16 cellular contexts compared by ENCODE assay signal in genomic region chr11:121596195-121597145, GRCh38.
DNase-seq lines count a peak whose midpoint lies in the region; ATAC-seq and TF ChIP-seq lines count a peak whose summit lies in the region.
"Had no signal": no experiment of that assay in that cellular context is flagged by ENCODE, and none has a peak within 500 bp of the region (broad histone marks: within the 10 kb centered on the region; RNA-seq: fewer than 3 reads in every experiment).

No MANE protein-coding gene starts in this region.

- ATAC-seq in Right ventricle myocardium inferior, result peak; percentile 14
- peak; percentile 35 for ATAC-seq in SK-N-SH treated with all-trans-retinoic acid at 6 μM for 48 hours
- no peak for ATAC-seq in gastroesophageal sphincter
- peak; percentile 22 for ATAC-seq in aorta (ENCODE audit: low FRiP score)
- ATAC-seq in HG03159 (IDR thresholded peaks at IDR 0.05; ENCODE audit: unreplicated experiment), result no peak
- ATAC-seq: activated CD4-positive, alpha-beta T cell treated with anti-CD3 and anti-CD28 coated beads for 36 hours; T-cell had no signal

- DNase-seq in Right ventricle myocardium inferior (ENCODE audit: missing footprints), result no peak
- no peak for DNase-seq in cardiac septum (ENCODE audit: low spot score)
- no peak for DNase-seq in aorta
- no peak for DNase-seq in glutamatergic neuron
- no peak for DNase-seq in NCI-H526 treated with DMSO at 0.1 percent for 48 hours (lab: John Stamatoyannopoulos, UW)
- DNase-seq: activated CD4-positive, alpha-beta T cell treated with anti-CD3 and anti-CD28 coated beads for 36 hours; cortex of kidney; DMS153; NCI-H1105 treated with DMSO at 0.1 percent for 48 hours; NCI-H446 treated with DMSO at 0.1 percent for 48 hours; small intestine; T-cell had no signal

- H3K27me3 ChIP-seq in gastroesophageal sphincter (no peaks in the 10 kb centered on the region), aorta (ENCODE audit: control insufficient read depth in 1 of 2, insufficient read depth in 2 of 2, low read length in 1 of 2) (no peaks in the 10 kb centered on the region)
- H3K27me3 ChIP-seq: neutrophil had no signal

- H3K9me3 ChIP-seq in gastroesophageal sphincter, result no peaks in the 10 kb centered on the region
- H3K9me3 ChIP-seq in aorta (ENCODE audit: control insufficient read depth, low read length), result no peaks in the 10 kb centered on the region

- H3K36me3 Mint-ChIP-seq in glutamatergic neuron (ENCODE audit: unreplicated experiment), result no peaks in the 10 kb centered on the region

- H3K4me3 ChIP-seq in gastroesophageal sphincter, result no peak overlapping the region
- no peak overlapping the region for H3K4me3 ChIP-seq in aorta (ENCODE audit: low read length in 2 of 2)

- H3K4me1 ChIP-seq in gastroesophageal sphincter, result peaks cover 0 to 45% (median 2%) of the 10 kb centered on the region in 3 donors
- H3K4me1 ChIP-seq in aorta (ENCODE audit: control insufficient read depth in 1 of 2, insufficient read depth in 2 of 2, low read length in 2 of 2), result no peaks in the 10 kb centered on the region

- no peak for TF ChIP-seq CTCF in gastroesophageal sphincter (IDR thresholded peaks at IDR 0.05)
- TF ChIP-seq CTCF in glutamatergic neuron (IDR thresholded peaks at IDR 0.05; ENCODE audit: partially characterized antibody, unreplicated experiment), result no peak

- WGBS in gastroesophageal sphincter (ENCODE audit: low coverage in 1 of 2), 2 donors, result 85 to 87% methylated on average over 6 of the region's 19 CpGs
- 78 to 79% methylated on average over 19 of the region's 19 CpGs for whole genome bisulfite sequencing in aorta, 2 donors

- no peaks in the 10 kb centered on the region for H3K4me1 Mint-ChIP-seq in glutamatergic neuron (ENCODE audit: low read depth, unreplicated experiment)

- H3K36me3 ChIP-seq in gastroesophageal sphincter (no peaks in the 10 kb centered on the region), aorta (ENCODE audit: control insufficient read depth in 1 of 2, insufficient read depth in 2 of 2, low read length in 1 of 2) (no peaks in the 10 kb centered on the region)

- H3K27ac ChIP-seq in gastroesophageal sphincter (peak overlapping the region in 3 of 4 donors; percentile 61 to 74 (median 66)), aorta (ENCODE audit: low read depth in 1 of 2, low read length in 2 of 2) (no peak overlapping the region)
- H3K27ac ChIP-seq: neutrophil had no signal

- no peak overlapping the region for H3K27ac Mint-ChIP-seq in glutamatergic neuron (ENCODE audit: unreplicated experiment)
- H3K27ac Mint-ChIP-seq: activated CD4-positive, alpha-beta T cell treated with anti-CD3 and anti-CD28 coated beads for 36 hours; T-cell had no signal

- TF ChIP-seq EP300 in gastroesophageal sphincter (IDR thresholded peaks at IDR 0.05), result no peak

- TF ChIP-seq POLR2A in gastroesophageal sphincter (IDR thresholded peaks at IDR 0.05), result no peak

- H3K9me3 Mint-ChIP-seq in glutamatergic neuron (ENCODE audit: unreplicated experiment), result no peaks in the 10 kb centered on the region
- H3K9me3 Mint-ChIP-seq: T-cell had no signal

- no peaks in the 10 kb centered on the region for H3K27me3 Mint-ChIP-seq in glutamatergic neuron (ENCODE audit: unreplicated experiment)
- H3K27me3 Mint-ChIP-seq: activated CD4-positive, alpha-beta T cell treated with anti-CD3 and anti-CD28 coated beads for 36 hours; T-cell had no signal

- intact Hi-C loops in Right ventricle myocardium inferior (cut with DNase I) (no loop called here), cardiac septum (cut with DNase I) (no loop called here), aorta (cut with DNase I) (no loop called here)

- no peak overlapping the region for H3K4me3 Mint-ChIP-seq in glutamatergic neuron (ENCODE audit: unreplicated experiment)
- H3K4me3 Mint-ChIP-seq: activated CD4-positive, alpha-beta T cell treated with anti-CD3 and anti-CD28 coated beads for 36 hours; T-cell had no signal

TF ChIP-seq in SK-N-SH treated with all-trans-retinoic acid at 6 μM for 48 hours, 23 proteins besides CTCF, POLR2A, EP300 and RAD21:
- TF ChIP-seq ZNF8 (CRISPR knock-in tag; IDR thresholded peaks at IDR 0.05), result no peak
- TF ChIP-seq ESRRG (CRISPR knock-in tag; IDR thresholded peaks at IDR 0.05), result no peak
- TF ChIP-seq PATZ1 (CRISPR knock-in tag; IDR thresholded peaks at IDR 0.05; ENCODE audit: borderline replicate concordance), result no peak
- TF ChIP-seq ZFP30 (CRISPR knock-in tag; IDR thresholded peaks at IDR 0.05), result no peak
- no peak for TF ChIP-seq TCF4 (CRISPR knock-in tag; IDR thresholded peaks at IDR 0.05; ENCODE audit: borderline replicate concordance)
- TF ChIP-seq ZFP3 (CRISPR knock-in tag; IDR thresholded peaks at IDR 0.05), result no peak
- no peak for TF ChIP-seq CSRNP3 (CRISPR knock-in tag; IDR thresholded peaks at IDR 0.05)
- no peak for TF ChIP-seq OSR1 (CRISPR knock-in tag; IDR thresholded peaks at IDR 0.05)
- TF ChIP-seq GLIS3 (CRISPR knock-in tag; IDR thresholded peaks at IDR 0.05), result no peak
- TF ChIP-seq ZNF565 (CRISPR knock-in tag; conservative IDR thresholded peaks at IDR 0.05; ENCODE audit: low read depth), result no peak
- no peak for TF ChIP-seq TSHZ2 (CRISPR knock-in tag; IDR thresholded peaks at IDR 0.05)
- TF ChIP-seq, protein P1, sequence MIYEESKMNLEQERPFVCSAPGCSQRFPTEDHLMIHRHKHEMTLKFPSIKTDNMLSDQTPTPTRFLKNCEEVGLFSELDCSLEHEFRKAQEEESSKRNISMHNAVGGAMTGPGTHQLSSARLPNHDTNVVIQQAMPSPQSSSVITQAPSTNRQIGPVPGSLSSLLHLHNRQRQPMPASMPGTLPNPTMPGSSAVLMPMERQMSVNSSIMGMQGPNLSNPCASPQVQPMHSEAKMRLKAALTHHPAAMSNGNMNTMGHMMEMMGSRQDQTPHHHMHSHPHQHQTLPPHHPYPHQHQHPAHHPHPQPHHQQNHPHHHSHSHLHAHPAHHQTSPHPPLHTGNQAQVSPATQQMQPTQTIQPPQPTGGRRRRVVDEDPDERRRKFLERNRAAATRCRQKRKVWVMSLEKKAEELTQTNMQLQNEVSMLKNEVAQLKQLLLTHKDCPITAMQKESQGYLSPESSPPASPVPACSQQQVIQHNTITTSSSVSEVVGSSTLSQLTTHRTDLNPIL (CRISPR knock-in tag; IDR thresholded peaks at IDR 0.05; ENCODE audit: low read depth), result no peak
- no peak for TF ChIP-seq CSDC2 (CRISPR knock-in tag; IDR thresholded peaks at IDR 0.05)

Comparison
In these comparisons a context has a peak if more than half of its experiments do, and no peak if none do; other contexts are left out.
1. ATAC-seq: peak in Right ventricle myocardium inferior (single experiment), SK-N-SH treated with all-trans-retinoic acid at 6 μM for 48 hours (single experiment) and aorta (single experiment); none in gastroesophageal sphincter (single experiment) and HG03159 (single experiment).
2. H3K27ac ChIP-seq: peak in gastroesophageal sphincter (3 of 4); none in aorta (0 of 2).